Comparison of ENCODE assay signal across 8 cellular contexts in the genomic region with DNA sequence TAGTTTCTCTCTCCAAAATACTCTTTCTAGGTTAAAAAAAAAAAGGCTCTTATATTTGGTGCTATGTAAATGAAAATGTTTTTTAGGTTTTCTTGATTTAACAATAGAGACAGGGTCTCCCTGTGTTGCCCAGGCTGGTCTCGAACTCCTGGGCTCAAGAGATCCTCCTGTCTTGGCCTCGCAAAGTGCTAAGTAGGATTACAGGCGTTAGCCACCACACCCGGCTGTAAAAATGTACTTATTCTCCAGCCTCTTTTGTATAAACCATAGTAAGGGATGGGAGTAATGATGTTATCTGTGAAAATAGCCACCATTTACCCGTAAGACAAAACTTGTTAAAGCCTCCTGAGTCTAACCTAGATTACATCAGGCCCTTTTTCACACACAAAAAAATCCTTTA. TPM values are rescaled to one million over a fixed set of nuclear protein-coding genes. Genes with fewer than 3 reads are reported as not detected.
DNase-seq lines count a peak whose midpoint lies in the region; ATAC-seq, FAIRE-seq and TF ChIP-seq lines count a peak whose summit lies in the region.
"Not testable (repeated sequence)": the region's sequence is repeated elsewhere in the genome, so short reads cannot be mapped to it uniquely, and the experiment has no call there.

No MANE protein-coding gene starts in this region.

- DNase-seq in CD4-positive, alpha-beta T cell; H54 (ENCODE audit: insufficient read length, low spot score); activated CD8-positive, alpha-beta T cell treated with anti-CD3 and anti-CD28 coated beads for 36 hours; activated naive CD4-positive, alpha-beta T cell treated with anti-CD3 and anti-CD28 coated beads, Interleukin-2, amount 10 ng/mL, durations not matched to agents 7 days and 5 days; left colon; mucosa of descending colon; type B pancreatic cell (ENCODE audit: extremely low spot score, unreplicated experiment): not testable (repeated sequence)
- DNase-seq in KBM-7 = peak; percentile 28

- not testable (repeated sequence) for TF ChIP-seq CTCF in CD4-positive, alpha-beta T cell (IDR thresholded peaks at IDR 0.05); activated CD8-positive, alpha-beta T cell treated with anti-CD3 and anti-CD28 coated beads for 36 hours (IDR thresholded peaks at IDR 0.05); mucosa of descending colon (IDR thresholded peaks at IDR 0.05); type B pancreatic cell (conservative IDR thresholded peaks at IDR 0.05)

- H3K9me3 ChIP-seq in CD4-positive, alpha-beta T cell (ENCODE audit: control insufficient read depth, low read length); mucosa of descending colon: not testable (repeated sequence)

- in situ Hi-C loops in KBM-7 (cut with MboI; ENCODE audit: low pct_unique_long_range_greater_than_20kb, low sequenced_read_pairs) = not testable (repeated sequence)

- not testable (repeated sequence) for ATAC-seq in CD4-positive, alpha-beta T cell (ENCODE audit: poor library complexity); activated CD8-positive, alpha-beta T cell treated with anti-CD3 and anti-CD28 coated beads for 36 hours
- ATAC-seq in left colon = peak; percentile 42
- peak; percentile 33 for ATAC-seq in mucosa of descending colon

- not testable (repeated sequence) for H3K27me3 Mint-ChIP-seq in CD4-positive, alpha-beta T cell; activated CD8-positive, alpha-beta T cell treated with anti-CD3 and anti-CD28 coated beads for 36 hours; activated naive CD4-positive, alpha-beta T cell treated with anti-CD3 and anti-CD28 coated beads, Interleukin-2, amount 10 ng/mL, durations not matched to agents 7 days and 5 days; type B pancreatic cell

- H3K27ac Mint-ChIP-seq in CD4-positive, alpha-beta T cell = peak overlapping the region; percentile 33
- peak overlapping the region; percentile 46 for H3K27ac Mint-ChIP-seq in activated CD8-positive, alpha-beta T cell treated with anti-CD3 and anti-CD28 coated beads for 36 hours
- peak overlapping the region; percentile 55 for H3K27ac Mint-ChIP-seq in activated naive CD4-positive, alpha-beta T cell treated with anti-CD3 and anti-CD28 coated beads, Interleukin-2, amount 10 ng/mL, durations not matched to agents 7 days and 5 days
- peak overlapping the region; percentile 72 for H3K27ac Mint-ChIP-seq in type B pancreatic cell

- H3K9me3 Mint-ChIP-seq in CD4-positive, alpha-beta T cell; activated CD8-positive, alpha-beta T cell treated with anti-CD3 and anti-CD28 coated beads for 36 hours; activated naive CD4-positive, alpha-beta T cell treated with anti-CD3 and anti-CD28 coated beads, Interleukin-2, amount 10 ng/mL, durations not matched to agents 7 days and 5 days; type B pancreatic cell: not testable (repeated sequence)

- H3K36me3 ChIP-seq in mucosa of descending colon (ENCODE audit: low read depth) = not testable (repeated sequence)

- H3K4me1 ChIP-seq in mucosa of descending colon (ENCODE audit: low read depth) = not testable (repeated sequence)

- peaks cover 67% of the 10 kb centered on the region for H3K36me3 Mint-ChIP-seq in CD4-positive, alpha-beta T cell (ENCODE audit: low read depth)
- peaks cover 55% of the 10 kb centered on the region for H3K36me3 Mint-ChIP-seq in activated CD8-positive, alpha-beta T cell treated with anti-CD3 and anti-CD28 coated beads for 36 hours (ENCODE audit: low read depth)
- H3K36me3 Mint-ChIP-seq in activated naive CD4-positive, alpha-beta T cell treated with anti-CD3 and anti-CD28 coated beads, Interleukin-2, amount 10 ng/mL, durations not matched to agents 7 days and 5 days = peaks cover 61% of the 10 kb centered on the region
- H3K36me3 Mint-ChIP-seq in type B pancreatic cell = peaks cover 44% of the 10 kb centered on the region

- CTCF ChIA-PET in CD4-positive, alpha-beta T cell (lab: Charles Lee) = not testable (repeated sequence)
- CTCF ChIA-PET in activated CD8-positive, alpha-beta T cell treated with anti-CD3 and anti-CD28 coated beads for 36 hours (lab: Charles Lee) = interaction anchor here (0.6 to 1.2 kb wide), 2 partner anchors 10 to 11 kb away, joined by 3 to 4 read pairs; no protein-coding TSS in a partner anchor
- CTCF ChIA-PET in activated naive CD4-positive, alpha-beta T cell treated with anti-CD3 and anti-CD28 coated beads, Interleukin-2, amount 10 ng/mL, durations not matched to agents 7 days and 5 days (lab: Charles Lee) = interaction anchor here (0.7 to 1.5 kb wide), 2 partner anchors 11 kb away, joined by 3 to 8 read pairs; no protein-coding TSS in a partner anchor

- H3K4me3 Mint-ChIP-seq in CD4-positive, alpha-beta T cell; activated CD8-positive, alpha-beta T cell treated with anti-CD3 and anti-CD28 coated beads for 36 hours; activated naive CD4-positive, alpha-beta T cell treated with anti-CD3 and anti-CD28 coated beads, Interleukin-2, amount 10 ng/mL, durations not matched to agents 7 days and 5 days; type B pancreatic cell: not testable (repeated sequence)

- intact Hi-C loops in CD4-positive, alpha-beta T cell (cut with DNase I, micrococcal nuclease); activated CD8-positive, alpha-beta T cell treated with anti-CD3 and anti-CD28 coated beads for 36 hours (cut with micrococcal nuclease); left colon (cut with DNase I, micrococcal nuclease); mucosa of descending colon (cut with DNase I, micrococcal nuclease): not testable (repeated sequence)

- H3K4me1 Mint-ChIP-seq in CD4-positive, alpha-beta T cell (ENCODE audit: low read depth); activated CD8-positive, alpha-beta T cell treated with anti-CD3 and anti-CD28 coated beads for 36 hours (ENCODE audit: low read depth); activated naive CD4-positive, alpha-beta T cell treated with anti-CD3 and anti-CD28 coated beads, Interleukin-2, amount 10 ng/mL, durations not matched to agents 7 days and 5 days; type B pancreatic cell (ENCODE audit: unreplicated experiment): not testable (repeated sequence)

- not testable (repeated sequence) for H3K4me3 ChIP-seq in mucosa of descending colon

- peak; percentile 30 for FAIRE-seq in H54 (lab: Jason Lieb, UNC)

- POLR2A ChIA-PET in CD4-positive, alpha-beta T cell (lab: Charles Lee); activated CD8-positive, alpha-beta T cell treated with anti-CD3 and anti-CD28 coated beads for 36 hours (lab: Charles Lee): not testable (repeated sequence)

- TF ChIP-seq POLR2A in H54 (IDR thresholded peaks at IDR 0.05; ENCODE audit: low read depth, low read length) = not testable (repeated sequence)

- not testable (repeated sequence) for H3K27me3 ChIP-seq in CD4-positive, alpha-beta T cell (ENCODE audit: control insufficient read depth, insufficient read depth, low read length)

- not testable (repeated sequence) for H3K27ac ChIP-seq in CD4-positive, alpha-beta T cell (ENCODE audit: low read depth, low read length)

RNA-seq across cellular contexts. Expression of a gene that starts 33.2 kb away (rescaled TPM):
- total RNA-seq in CD4-positive, alpha-beta T cell = 10 to 100 TPM; 90.8 TPM
- total RNA-seq in activated CD8-positive, alpha-beta T cell treated with anti-CD3 and anti-CD28 coated beads for 36 hours = 100 to 1,000 TPM; 148 to 153 TPM
- total RNA-seq in left colon = 10 to 100 TPM; 80.2 to 94.7 TPM
- 10 to 100 TPM; 74.7 to 92.1 (median 91.3) TPM for total RNA-seq in mucosa of descending colon
- total RNA-seq in type B pancreatic cell (ENCODE audit: low replicate concordance) = 162 and 299 TPM in 2 replicates
